In genomic region chr14:24145219-24145618, GRCh38 we compare ENCODE assay signal across 1 cellular context.
TF ChIP-seq lines count a peak whose summit lies in the region.

No MANE protein-coding gene starts in this region.

TF ChIP-seq in GM12878, 131 proteins besides CTCF, POLR2A, EP300 and RAD21:
- TF ChIP-seq SREBF1 (IDR thresholded peaks at IDR 0.05; ENCODE audit: low read length) (no peak), TCF7 (IDR thresholded peaks at IDR 0.05; ENCODE audit: borderline replicate concordance) (no peak), E2F8 (IDR thresholded peaks at IDR 0.05; ENCODE audit: low read depth, partially characterized antibody) (no peak), SMC3 (IDR thresholded peaks at IDR 0.05; ENCODE audit: borderline replicate concordance, low read length) (no peak), SP1 (IDR thresholded peaks at IDR 0.05; ENCODE audit: low read depth, low read length) (no peak), KDM1A (IDR thresholded peaks at IDR 0.05; ENCODE audit: borderline replicate concordance) (no peak), MXI1 (IDR thresholded peaks at IDR 0.05; ENCODE audit: low read depth, low read length) (no peak), ZNF384 (IDR thresholded peaks at IDR 0.05; ENCODE audit: borderline replicate concordance, low read depth, low read length) (no peak), ZZZ3 (IDR thresholded peaks at IDR 0.05; ENCODE audit: control insufficient read depth, insufficient read length, low read depth) (no peak), NFIC (IDR thresholded peaks at IDR 0.05; ENCODE audit: low read depth, low read length) (no peak), DPF2 (IDR thresholded peaks at IDR 0.05) (no peak), YBX1 (IDR thresholded peaks at IDR 0.05) (no peak), CBFB (IDR thresholded peaks at IDR 0.05; ENCODE audit: low read depth) (no peak), ZNF217 (IDR thresholded peaks at IDR 0.05) (no peak), POU2F2 (IDR thresholded peaks at IDR 0.05; ENCODE audit: borderline replicate concordance, low read depth, low read length) (no peak), BHLHE40 (IDR thresholded peaks at IDR 0.05; ENCODE audit: borderline replicate concordance in 1 of 2, low read depth in 2 of 2, low read length in 1 of 2) (no peak)
